In genomic region chr3:100263583-100263982, GRCh38 we compare ENCODE assay signal across 2 cellular contexts.
TF ChIP-seq lines count a peak whose summit lies in the region.

No MANE protein-coding gene starts in this region.

TF ChIP-seq in GM23338, 12 proteins besides CTCF, POLR2A, EP300 and RAD21:
- TF ChIP-seq EZH2 (IDR thresholded peaks at IDR 0.05; ENCODE audit: low read depth, unreplicated experiment) (no peak), STAT1 (IDR thresholded peaks at IDR 0.05; ENCODE audit: unreplicated experiment) (no peak), ZNF331 (CRISPR knock-in tag; IDR thresholded peaks at IDR 0.05; ENCODE audit: low read depth) (no peak), JUNB (IDR thresholded peaks at IDR 0.05; ENCODE audit: unreplicated experiment) (no peak), REST (IDR thresholded peaks at IDR 0.05; ENCODE audit: unreplicated experiment) (no peak), NANOG (IDR thresholded peaks at IDR 0.05; ENCODE audit: borderline replicate concordance) (no peak), ZNF114 (CRISPR knock-in tag; IDR thresholded peaks at IDR 0.05) (no peak), EZH2phosphoT487 (IDR thresholded peaks at IDR 0.05; ENCODE audit: unreplicated experiment) (no peak), POLR2AphosphoS5 (IDR thresholded peaks at IDR 0.05; ENCODE audit: low read depth) (no peak), ZNF462 (CRISPR knock-in tag; IDR thresholded peaks at IDR 0.05) (no peak), CREB1 (CRISPR knock-in tag; IDR thresholded peaks at IDR 0.05; ENCODE audit: low read depth) (no peak)
- TF ChIP-seq, protein P1, sequence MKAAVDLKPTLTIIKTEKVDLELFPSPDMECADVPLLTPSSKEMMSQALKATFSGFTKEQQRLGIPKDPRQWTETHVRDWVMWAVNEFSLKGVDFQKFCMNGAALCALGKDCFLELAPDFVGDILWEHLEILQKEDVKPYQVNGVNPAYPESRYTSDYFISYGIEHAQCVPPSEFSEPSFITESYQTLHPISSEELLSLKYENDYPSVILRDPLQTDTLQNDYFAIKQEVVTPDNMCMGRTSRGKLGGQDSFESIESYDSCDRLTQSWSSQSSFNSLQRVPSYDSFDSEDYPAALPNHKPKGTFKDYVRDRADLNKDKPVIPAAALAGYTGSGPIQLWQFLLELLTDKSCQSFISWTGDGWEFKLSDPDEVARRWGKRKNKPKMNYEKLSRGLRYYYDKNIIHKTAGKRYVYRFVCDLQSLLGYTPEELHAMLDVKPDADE (IDR thresholded peaks at IDR 0.05): no peak

TF ChIP-seq in WTC11, 78 proteins besides CTCF, POLR2A, EP300 and RAD21:
- TF ChIP-seq EMX1 (CRISPR knock-in tag; IDR thresholded peaks at IDR 0.05) (no peak), NFE2L1 (CRISPR knock-in tag; IDR thresholded peaks at IDR 0.05) (no peak), TEAD1 (CRISPR knock-in tag; IDR thresholded peaks at IDR 0.05) (no peak), FOXP1 (CRISPR knock-in tag; IDR thresholded peaks at IDR 0.05; ENCODE audit: borderline replicate concordance) (no peak), ZMAT4 (CRISPR knock-in tag; IDR thresholded peaks at IDR 0.05) (no peak), RORB (CRISPR knock-in tag; IDR thresholded peaks at IDR 0.05) (no peak), CDX4 (CRISPR knock-in tag; IDR thresholded peaks at IDR 0.05; ENCODE audit: borderline replicate concordance) (no peak), FOXJ3 (CRISPR knock-in tag; IDR thresholded peaks at IDR 0.05; ENCODE audit: borderline replicate concordance) (no peak), CREB1 (CRISPR knock-in tag; IDR thresholded peaks at IDR 0.05) (no peak), ZNF512 (CRISPR knock-in tag; IDR thresholded peaks at IDR 0.05; ENCODE audit: borderline replicate concordance) (no peak), ZNF138 (CRISPR knock-in tag; conservative IDR thresholded peaks at IDR 0.05) (no peak), PRRX2 (CRISPR knock-in tag; IDR thresholded peaks at IDR 0.05) (no peak), SOX15 (CRISPR knock-in tag; IDR thresholded peaks at IDR 0.05) (no peak), NR2C2 (CRISPR knock-in tag; IDR thresholded peaks at IDR 0.05) (no peak), USF2 (CRISPR knock-in tag; IDR thresholded peaks at IDR 0.05) (no peak), ATF1 (CRISPR knock-in tag; IDR thresholded peaks at IDR 0.05) (no peak)
- TF ChIP-seq, protein P2, sequence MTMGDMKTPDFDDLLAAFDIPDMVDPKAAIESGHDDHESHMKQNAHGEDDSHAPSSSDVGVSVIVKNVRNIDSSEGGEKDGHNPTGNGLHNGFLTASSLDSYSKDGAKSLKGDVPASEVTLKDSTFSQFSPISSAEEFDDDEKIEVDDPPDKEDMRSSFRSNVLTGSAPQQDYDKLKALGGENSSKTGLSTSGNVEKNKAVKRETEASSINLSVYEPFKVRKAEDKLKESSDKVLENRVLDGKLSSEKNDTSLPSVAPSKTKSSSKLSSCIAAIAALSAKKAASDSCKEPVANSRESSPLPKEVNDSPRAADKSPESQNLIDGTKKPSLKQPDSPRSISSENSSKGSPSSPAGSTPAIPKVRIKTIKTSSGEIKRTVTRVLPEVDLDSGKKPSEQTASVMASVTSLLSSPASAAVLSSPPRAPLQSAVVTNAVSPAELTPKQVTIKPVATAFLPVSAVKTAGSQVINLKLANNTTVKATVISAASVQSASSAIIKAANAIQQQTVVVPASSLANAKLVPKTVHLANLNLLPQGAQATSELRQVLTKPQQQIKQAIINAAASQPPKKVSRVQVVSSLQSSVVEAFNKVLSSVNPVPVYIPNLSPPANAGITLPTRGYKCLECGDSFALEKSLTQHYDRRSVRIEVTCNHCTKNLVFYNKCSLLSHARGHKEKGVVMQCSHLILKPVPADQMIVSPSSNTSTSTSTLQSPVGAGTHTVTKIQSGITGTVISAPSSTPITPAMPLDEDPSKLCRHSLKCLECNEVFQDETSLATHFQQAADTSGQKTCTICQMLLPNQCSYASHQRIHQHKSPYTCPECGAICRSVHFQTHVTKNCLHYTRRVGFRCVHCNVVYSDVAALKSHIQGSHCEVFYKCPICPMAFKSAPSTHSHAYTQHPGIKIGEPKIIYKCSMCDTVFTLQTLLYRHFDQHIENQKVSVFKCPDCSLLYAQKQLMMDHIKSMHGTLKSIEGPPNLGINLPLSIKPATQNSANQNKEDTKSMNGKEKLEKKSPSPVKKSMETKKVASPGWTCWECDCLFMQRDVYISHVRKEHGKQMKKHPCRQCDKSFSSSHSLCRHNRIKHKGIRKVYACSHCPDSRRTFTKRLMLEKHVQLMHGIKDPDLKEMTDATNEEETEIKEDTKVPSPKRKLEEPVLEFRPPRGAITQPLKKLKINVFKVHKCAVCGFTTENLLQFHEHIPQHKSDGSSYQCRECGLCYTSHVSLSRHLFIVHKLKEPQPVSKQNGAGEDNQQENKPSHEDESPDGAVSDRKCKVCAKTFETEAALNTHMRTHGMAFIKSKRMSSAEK (CRISPR knock-in tag; IDR thresholded peaks at IDR 0.05; ENCODE audit: borderline replicate concordance): no peak
- TF ChIP-seq, protein P3, sequence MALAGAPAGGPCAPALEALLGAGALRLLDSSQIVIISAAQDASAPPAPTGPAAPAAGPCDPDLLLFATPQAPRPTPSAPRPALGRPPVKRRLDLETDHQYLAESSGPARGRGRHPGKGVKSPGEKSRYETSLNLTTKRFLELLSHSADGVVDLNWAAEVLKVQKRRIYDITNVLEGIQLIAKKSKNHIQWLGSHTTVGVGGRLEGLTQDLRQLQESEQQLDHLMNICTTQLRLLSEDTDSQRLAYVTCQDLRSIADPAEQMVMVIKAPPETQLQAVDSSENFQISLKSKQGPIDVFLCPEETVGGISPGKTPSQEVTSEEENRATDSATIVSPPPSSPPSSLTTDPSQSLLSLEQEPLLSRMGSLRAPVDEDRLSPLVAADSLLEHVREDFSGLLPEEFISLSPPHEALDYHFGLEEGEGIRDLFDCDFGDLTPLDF (CRISPR knock-in tag; IDR thresholded peaks at IDR 0.05): no peak
- TF ChIP-seq, protein P4, sequence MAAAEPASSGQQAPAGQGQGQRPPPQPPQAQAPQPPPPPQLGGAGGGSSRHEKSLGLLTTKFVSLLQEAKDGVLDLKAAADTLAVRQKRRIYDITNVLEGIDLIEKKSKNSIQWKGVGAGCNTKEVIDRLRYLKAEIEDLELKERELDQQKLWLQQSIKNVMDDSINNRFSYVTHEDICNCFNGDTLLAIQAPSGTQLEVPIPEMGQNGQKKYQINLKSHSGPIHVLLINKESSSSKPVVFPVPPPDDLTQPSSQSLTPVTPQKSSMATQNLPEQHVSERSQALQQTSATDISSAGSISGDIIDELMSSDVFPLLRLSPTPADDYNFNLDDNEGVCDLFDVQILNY (CRISPR knock-in tag; IDR thresholded peaks at IDR 0.05): no peak
- TF ChIP-seq, protein P5, sequence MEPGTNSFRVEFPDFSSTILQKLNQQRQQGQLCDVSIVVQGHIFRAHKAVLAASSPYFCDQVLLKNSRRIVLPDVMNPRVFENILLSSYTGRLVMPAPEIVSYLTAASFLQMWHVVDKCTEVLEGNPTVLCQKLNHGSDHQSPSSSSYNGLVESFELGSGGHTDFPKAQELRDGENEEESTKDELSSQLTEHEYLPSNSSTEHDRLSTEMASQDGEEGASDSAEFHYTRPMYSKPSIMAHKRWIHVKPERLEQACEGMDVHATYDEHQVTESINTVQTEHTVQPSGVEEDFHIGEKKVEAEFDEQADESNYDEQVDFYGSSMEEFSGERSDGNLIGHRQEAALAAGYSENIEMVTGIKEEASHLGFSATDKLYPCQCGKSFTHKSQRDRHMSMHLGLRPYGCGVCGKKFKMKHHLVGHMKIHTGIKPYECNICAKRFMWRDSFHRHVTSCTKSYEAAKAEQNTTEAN (CRISPR knock-in tag; IDR thresholded peaks at IDR 0.05): no peak
